Comparison of ENCODE assay signal across 24 cellular contexts in genomic region chr2:120538691-120539420, GRCh38.
DNase-seq lines count a peak whose midpoint lies in the region; ATAC-seq, FAIRE-seq and TF ChIP-seq lines count a peak whose summit lies in the region.
"Had no signal": no experiment of that assay in that cellular context is flagged by ENCODE, and none has a peak within 500 bp of the region (broad histone marks: within the 10 kb centered on the region; RNA-seq: fewer than 3 reads in every experiment).

No MANE protein-coding gene starts in this region.

- H3K4me1 ChIP-seq in sigmoid colon, result peaks cover 0 to 25% (median 15%) of the 10 kb centered on the region in 4 donors
- no peaks in the 10 kb centered on the region for H3K4me1 ChIP-seq in small intestine (ENCODE audit: control insufficient read depth in 2 of 2, insufficient read depth in 1 of 2, low read depth in 1 of 2, low read length in 1 of 2)
- H3K4me1 ChIP-seq: parathyroid adenoma had no signal

- H3K27me3 Mint-ChIP-seq in mesothelial cell of epicardium (ENCODE audit: low read depth), result no peaks in the 10 kb centered on the region

- no peak for FAIRE-seq in small intestine (lab: Jason Lieb, UNC)
- FAIRE-seq: astrocyte, G401.6, islet of Langerhans had no signal

- TF ChIP-seq EP300 in sigmoid colon (IDR thresholded peaks at IDR 0.05), result no peak

- H3K9me3 ChIP-seq in sigmoid colon, result no peaks in the 10 kb centered on the region
- H3K9me3 ChIP-seq in small intestine (ENCODE audit: control insufficient read depth, low read depth), result no peaks in the 10 kb centered on the region
- H3K9me3 ChIP-seq: tibial nerve had no signal

- WGBS in sigmoid colon, 2 donors, result 52 to 72% methylated on average over 12 of the region's 12 CpGs
- WGBS in small intestine, 3 donors, result 70 to 82% (median 76%) methylated on average over 12 of the region's 12 CpGs

- no peaks in the 10 kb centered on the region for H3K9me3 Mint-ChIP-seq in mesothelial cell of epicardium
- H3K9me3 Mint-ChIP-seq: activated CD4-positive, alpha-beta memory T cell treated with anti-CD3 and anti-CD28 coated beads for 36 hours; activated naive CD8-positive, alpha-beta T cell treated with anti-CD3 and anti-CD28 coated beads, Interleukin-2, amount 10 ng/mL, durations not matched to agents 7 days and 5 days; dendritic cell treated with granulocyte-macrophage colony-stimulating factor and Interleukin-4, amounts not matched to agents 40 ng/mL and 50 ng/mL, for 4 days; nephron progenitor cell had no signal

- TF ChIP-seq POLR2A in sigmoid colon (IDR thresholded peaks at IDR 0.05), result no peak

- H3K27me3 ChIP-seq in sigmoid colon (no peaks in the 10 kb centered on the region), small intestine (ENCODE audit: control insufficient read depth in 2 of 2, insufficient read depth in 2 of 2, low read length in 2 of 2) (no peaks in the 10 kb centered on the region)
- H3K27me3 ChIP-seq: tibial nerve had no signal

- H3K36me3 ChIP-seq in sigmoid colon, result no peaks in the 10 kb centered on the region
- no peaks in the 10 kb centered on the region for H3K36me3 ChIP-seq in small intestine (ENCODE audit: control insufficient read depth in 2 of 2, insufficient read depth in 2 of 2, low read length in 2 of 2)
- H3K36me3 ChIP-seq: tibial nerve had no signal

- DNase-seq in COLO668 (lab: John Stamatoyannopoulos, UW; ENCODE audit: unreplicated experiment), result peak; percentile 74
- DNase-seq in DMS153 treated with DMSO at 0.1 percent for 48 hours (lab: John Stamatoyannopoulos, UW; ENCODE audit: unreplicated experiment), result peak; percentile 62
- peak; percentile 22 for DNase-seq in NCI-H748 (lab: John Stamatoyannopoulos, UW; ENCODE audit: unreplicated experiment)
- no peak for DNase-seq in mesothelial cell of epicardium (ENCODE audit: low spot score in 2 of 2, unreplicated experiment in 2 of 2)
- no peak for DNase-seq in sigmoid colon
- DNase-seq in small intestine, result no peak
- DNase-seq: activated CD4-positive, alpha-beta memory T cell treated with anti-CD3 and anti-CD28 coated beads for 36 hours; activated effector memory CD4-positive, alpha-beta T cell treated with Interleukin-2 at 50 U/mL for 16 hours; activated naive CD8-positive, alpha-beta T cell treated with anti-CD3 and anti-CD28 coated beads, Interleukin-2, amount 10 ng/mL, durations not matched to agents 7 days and 5 days; central memory CD4-positive, alpha-beta T cell; KBM-7; MV-4-11; NCI-H774; nephron progenitor cell; Right ventricle myocardium superior; stimulated activated CD8-positive, alpha-beta memory T cell treated with anti-CD3 and anti-CD28 coated beads, Interleukin-4, amount 100 ng/mL, for 48 hours; T-helper 9 cell had no signal

- no peak overlapping the region for H3K27ac ChIP-seq in sigmoid colon
- H3K27ac ChIP-seq in small intestine (ENCODE audit: low read depth in 1 of 2, low read length in 1 of 2), result no peak overlapping the region
- H3K27ac ChIP-seq: parathyroid adenoma, tibial nerve had no signal

- intact Hi-C loops in sigmoid colon (cut with DNase I), result no loop called here

- no peak overlapping the region for H3K4me3 Mint-ChIP-seq in mesothelial cell of epicardium
- H3K4me3 Mint-ChIP-seq: activated CD4-positive, alpha-beta memory T cell treated with anti-CD3 and anti-CD28 coated beads for 36 hours; activated naive CD8-positive, alpha-beta T cell treated with anti-CD3 and anti-CD28 coated beads, Interleukin-2, amount 10 ng/mL, durations not matched to agents 7 days and 5 days; dendritic cell treated with granulocyte-macrophage colony-stimulating factor and Interleukin-4, amounts not matched to agents 40 ng/mL and 50 ng/mL, for 4 days; nephron progenitor cell had no signal

- peak overlapping the region; percentile 3 for H3K27ac Mint-ChIP-seq in mesothelial cell of epicardium
- H3K27ac Mint-ChIP-seq: activated CD4-positive, alpha-beta memory T cell treated with anti-CD3 and anti-CD28 coated beads for 36 hours; activated naive CD8-positive, alpha-beta T cell treated with anti-CD3 and anti-CD28 coated beads, Interleukin-2, amount 10 ng/mL, durations not matched to agents 7 days and 5 days; dendritic cell treated with granulocyte-macrophage colony-stimulating factor and Interleukin-4, amounts not matched to agents 40 ng/mL and 50 ng/mL, for 4 days; nephron progenitor cell had no signal

- TF ChIP-seq CTCF in mesothelial cell of epicardium (IDR thresholded peaks at IDR 0.05; ENCODE audit: unreplicated experiment), result no peak
- TF ChIP-seq CTCF in sigmoid colon (IDR thresholded peaks at IDR 0.05), result no peak

- no peak overlapping the region for H3K4me3 ChIP-seq in sigmoid colon
- no peak overlapping the region for H3K4me3 ChIP-seq in small intestine (ENCODE audit: low read depth in 1 of 2, low read length in 2 of 2)
- H3K4me3 ChIP-seq: tibial nerve had no signal

- no peak for ATAC-seq in HG03521 (IDR thresholded peaks at IDR 0.05; ENCODE audit: unreplicated experiment)

- no peaks in the 10 kb centered on the region for H3K36me3 Mint-ChIP-seq in mesothelial cell of epicardium
- H3K36me3 Mint-ChIP-seq: activated CD4-positive, alpha-beta memory T cell treated with anti-CD3 and anti-CD28 coated beads for 36 hours; activated naive CD8-positive, alpha-beta T cell treated with anti-CD3 and anti-CD28 coated beads, Interleukin-2, amount 10 ng/mL, durations not matched to agents 7 days and 5 days had no signal

- peaks cover 33% of the 10 kb centered on the region for H3K4me1 Mint-ChIP-seq in mesothelial cell of epicardium
- H3K4me1 Mint-ChIP-seq: activated naive CD8-positive, alpha-beta T cell treated with anti-CD3 and anti-CD28 coated beads, Interleukin-2, amount 10 ng/mL, durations not matched to agents 7 days and 5 days had no signal

Comparison
In these comparisons a context has a peak if more than half of its experiments do, and no peak if none do; other contexts are left out.
1. DNase-seq: peak in COLO668 (single experiment), DMS153 treated with DMSO at 0.1 percent for 48 hours (single experiment) and NCI-H748 (single experiment); none in mesothelial cell of epicardium (0 of 2), sigmoid colon (single experiment) and small intestine (single experiment).